Comparison of ENCODE assay signal across 9 cellular contexts in the genomic region with DNA sequence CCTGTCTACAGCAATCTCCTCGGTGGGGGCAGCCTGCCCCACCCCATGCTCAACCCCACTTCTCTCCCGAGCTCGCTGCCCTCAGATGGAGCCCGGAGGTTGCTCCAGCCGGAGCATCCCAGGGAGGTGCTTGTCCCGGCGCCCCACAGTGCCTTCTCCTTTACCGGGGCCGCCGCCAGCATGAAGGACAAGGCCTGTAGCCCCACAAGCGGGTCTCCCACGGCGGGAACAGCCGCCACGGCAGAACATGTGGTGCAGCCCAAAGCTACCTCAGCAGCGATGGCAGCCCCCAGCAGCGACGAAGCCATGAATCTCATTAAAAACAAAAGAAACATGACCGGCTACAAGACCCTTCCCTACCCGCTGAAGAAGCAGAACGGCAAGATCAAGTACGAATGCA. TPM values are rescaled to one million over a fixed set of nuclear protein-coding genes. Genes with fewer than 3 reads are reported as not detected.
"Had no signal": no experiment of that assay in that cellular context is flagged by ENCODE, and none has a peak within 500 bp of the region (broad histone marks: within the 10 kb centered on the region; RNA-seq: fewer than 3 reads in every experiment).

No MANE protein-coding gene starts in this region.

- H3K9me3 Mint-ChIP-seq: nephron progenitor cell had no signal

- ATAC-seq: gastrocnemius medialis, left ventricle myocardium superior had no signal

- H3K4me3 ChIP-seq: ascending aorta, gastrocnemius medialis, stomach had no signal

- H3K36me3 ChIP-seq: ascending aorta, gastrocnemius medialis had no signal

- H3K27me3 ChIP-seq: ascending aorta, gastrocnemius medialis had no signal

- H3K4me1 ChIP-seq: ascending aorta, gastrocnemius medialis had no signal

- H3K27ac Mint-ChIP-seq: nephron progenitor cell had no signal

- H3K9me3 ChIP-seq: ascending aorta, gastrocnemius medialis, stomach had no signal

- DNase-seq: activated CD4-positive, alpha-beta T cell treated with anti-CD3 and anti-CD28 coated beads, Interleukin-2, amount 50 U/mL, for 48 hours; gastrocnemius medialis; left ventricle myocardium superior; mesenchymal stem cell; nephron progenitor cell; stimulated activated CD4-positive, alpha-beta T cell treated with anti-CD3 and anti-CD28 coated beads, Interleukin-2, amount 100 ng/mL, for 48 hours; stomach had no signal

- H3K4me3 Mint-ChIP-seq: nephron progenitor cell had no signal

- H3K27ac ChIP-seq: ascending aorta, gastrocnemius medialis, stomach had no signal

RNA-seq across cellular contexts. Expression of gene PRDM1, which starts 19.4 kb away (rescaled TPM):
- total RNA-seq: osteocyte had no signal
